1 cellular context compared by ENCODE assay signal in genomic region chr2:58913082-58913726, GRCh38.
TF ChIP-seq lines count a peak whose summit lies in the region.

No MANE protein-coding gene starts in this region.

TF ChIP-seq in neural cell, 6 proteins besides CTCF, POLR2A, EP300 and RAD21 (continued from another document):
- TF ChIP-seq REST (IDR thresholded peaks at IDR 0.05; ENCODE audit: borderline replicate concordance): peak; percentile 98
- TF ChIP-seq EZH2 (IDR thresholded peaks at IDR 0.05; ENCODE audit: borderline replicate concordance, insufficient read depth, low read length, poor library complexity, severe bottlenecking): no peak
